8 cellular contexts compared by ENCODE assay signal in the genomic region with DNA sequence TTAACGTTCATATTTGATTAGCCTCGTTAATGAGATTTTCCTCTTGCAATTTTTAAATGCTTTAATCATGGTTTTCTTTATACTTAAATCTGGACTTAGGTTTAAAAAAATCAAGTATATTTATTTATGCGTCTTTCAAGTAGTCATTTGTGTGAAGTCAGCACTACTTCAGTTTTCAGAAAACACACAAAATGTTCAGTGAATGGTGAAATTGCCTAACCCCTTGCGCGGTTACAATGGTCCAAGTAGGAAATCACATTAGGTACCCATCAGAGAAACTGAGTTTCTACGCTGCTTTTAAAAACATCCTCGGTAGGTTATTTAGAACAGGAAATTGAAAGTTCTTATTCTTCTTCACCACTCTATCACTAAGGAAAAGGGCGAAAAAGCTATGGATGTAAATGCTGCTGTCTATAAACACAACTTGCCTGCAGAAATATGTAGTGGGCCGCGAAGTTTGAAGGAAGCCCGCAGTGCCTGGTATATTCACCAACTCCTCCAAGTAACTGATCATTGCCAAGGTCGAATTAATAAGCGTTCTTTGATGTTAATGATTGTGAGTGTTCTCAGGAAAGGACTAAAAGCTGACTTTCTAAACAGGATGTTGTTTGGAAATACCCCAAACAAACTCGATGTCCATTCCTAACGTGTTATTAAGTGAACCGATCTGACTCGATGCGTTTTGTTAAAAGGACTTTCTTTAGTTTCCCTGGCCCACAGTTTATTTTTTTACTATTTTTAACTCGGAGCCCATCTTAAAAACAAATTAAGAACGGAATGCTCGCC. TPM values are rescaled to one million over a fixed set of nuclear protein-coding genes. Genes with fewer than 3 reads are reported as not detected.
A peak's percentile ranks its signal among the peaks of the same experiment; 100 is the strongest.
DNase-seq lines count a peak whose midpoint lies in the region; ATAC-seq and TF ChIP-seq lines count a peak whose summit lies in the region.

No MANE protein-coding gene starts in this region.

- H3K27me3 ChIP-seq in OCI-LY3 (ENCODE audit: low read depth, low read length), result no peaks in the 10 kb centered on the region
- no peaks in the 10 kb centered on the region for H3K27me3 ChIP-seq in muscle layer of duodenum (ENCODE audit: low read depth, low read length)

- peak overlapping the region; percentile 92 for H3K9ac ChIP-seq in OCI-LY3 (ENCODE audit: low read length)

- no peak for TF ChIP-seq CTCF in OCI-LY3 (IDR thresholded peaks at IDR 0.05; ENCODE audit: low read depth, low read length)

- DNase-seq in NCI-H82 (lab: John Stamatoyannopoulos, UW), result peak; percentile 48
- no peak for DNase-seq in NCI-H82 treated with DMSO at 0.1 percent for 48 hours (lab: John Stamatoyannopoulos, UW; ENCODE audit: unreplicated experiment)
- DNase-seq in dermis blood vessel endothelial cell, result peak; percentile 22
- no peak for DNase-seq in NCI-H2171 treated with DMSO at 0.1 percent for 48 hours (lab: John Stamatoyannopoulos, UW)

- no peak for ATAC-seq in HG02571 (IDR thresholded peaks at IDR 0.05; ENCODE audit: unreplicated experiment)
- no peak for ATAC-seq in HG03342 (IDR thresholded peaks at IDR 0.05; ENCODE audit: unreplicated experiment)

- H3K27ac ChIP-seq in OCI-LY3 (ENCODE audit: low read length) (peak overlapping the region; percentile 53; the same call in 1 of the 2 replicates), muscle layer of duodenum (ENCODE audit: low read length) (peak overlapping the region; percentile 89)

- peaks cover 51% of the 10 kb centered on the region for H3K79me2 ChIP-seq in OCI-LY3 (ENCODE audit: low read length)

- peak overlapping the region; percentile 77 for H3K4me2 ChIP-seq in OCI-LY3 (ENCODE audit: low read length)

- H3K4me1 ChIP-seq in OCI-LY3 (ENCODE audit: low read length) (peaks cover 32% of the 10 kb centered on the region), muscle layer of duodenum (ENCODE audit: control insufficient read depth in 1 of 2, insufficient read depth in 2 of 2, low read length in 2 of 2) (peaks cover 18 to 22% of the 10 kb centered on the region in 2 donors)

- H3K36me3 ChIP-seq in OCI-LY3 (replicated peaks; ENCODE audit: low read depth, low read length) (peaks cover 10% of the 10 kb centered on the region), muscle layer of duodenum (ENCODE audit: control insufficient read depth in 1 of 2, insufficient read depth in 2 of 2, low read length in 2 of 2) (no peaks in the 10 kb centered on the region)

- H3K4me3 ChIP-seq in OCI-LY3 (ENCODE audit: low read length), result peak overlapping the region; percentile 80
- H3K4me3 ChIP-seq in muscle layer of duodenum (ENCODE audit: low read depth in 1 of 2, low read length in 2 of 2), result peak overlapping the region; percentile 79 to 83

- H3K9me3 ChIP-seq in OCI-LY3 (ENCODE audit: insufficient read depth, low read length) (no peaks in the 10 kb centered on the region), muscle layer of duodenum (ENCODE audit: control insufficient read depth in 1 of 2, low read length in 2 of 2) (no peaks in the 10 kb centered on the region)

- H2AFZ ChIP-seq in OCI-LY3 (ENCODE audit: low read depth, low read length), result no peak overlapping the region

- H4K20me1 ChIP-seq in OCI-LY3 (ENCODE audit: insufficient read depth, low read length), result peaks cover 30% of the 10 kb centered on the region

RNA-seq across cellular contexts. Expression of a gene that starts 1.0 kb away (rescaled TPM):
- 92.7 and 133 TPM in 2 replicates for total RNA-seq in dermis blood vessel endothelial cell

Comparison
In these comparisons a context has a peak if more than half of its experiments do, and no peak if none do; other contexts are left out.
1. DNase-seq: peak in NCI-H82 (single experiment) and dermis blood vessel endothelial cell (single experiment); none in NCI-H82 treated with DMSO at 0.1 percent for 48 hours (single experiment) and NCI-H2171 treated with DMSO at 0.1 percent for 48 hours (single experiment).